In the genomic region with DNA sequence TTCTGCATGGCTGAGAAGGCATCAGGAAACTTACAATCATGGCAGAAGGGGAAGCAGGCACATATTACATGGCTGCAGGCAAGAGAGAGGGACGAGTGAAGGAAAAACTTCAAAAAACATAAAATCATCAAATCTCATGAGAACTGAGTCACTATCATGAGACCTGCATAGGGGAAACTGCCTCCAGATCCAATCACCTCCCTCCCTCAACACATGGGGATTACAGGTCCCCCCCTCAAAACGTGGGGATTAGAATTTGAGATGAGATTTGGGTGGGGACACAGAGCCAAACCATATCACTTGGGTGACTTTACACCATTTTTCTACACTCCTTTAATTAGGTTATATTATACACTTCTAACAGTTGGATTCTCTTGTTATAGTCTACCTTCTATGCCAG, we compare ENCODE assay signal across 35 cellular contexts.
"Had no signal": no experiment of that assay in that cellular context is flagged by ENCODE, and none has a peak within 500 bp of the region (broad histone marks: within the 10 kb centered on the region; RNA-seq: fewer than 3 reads in every experiment).

No MANE protein-coding gene starts in this region.

- H3K4me3 ChIP-seq: MG63 had no signal

- DNase-seq: Karpas-422, Kasumi-1, MG63, MM.1S, MV-4-11, NCI-H1048, NCI-H1092, NCI-H1092 treated with DMSO at 0.1 percent for 48 hours, NCI-H1105, NCI-H1105 treated with DMSO at 0.1 percent for 48 hours, NCI-H1417, NCI-H1417 treated with DMSO at 0.1 percent for 48 hours, NCI-H1436, NCI-H1436 treated with DMSO at 0.1 percent for 48 hours, NCI-H146, NCI-H1694, NCI-H1694 treated with DMSO at 0.1 percent for 48 hours, NCI-H187, NCI-H187 treated with DMSO at 0.1 percent for 48 hours, NCI-H1930, NCI-H2029, NCI-H2029 treated with DMSO at 0.1 percent for 48 hours, NCI-H2081, NCI-H2081 treated with DMSO at 0.1 percent for 48 hours, NCI-H2107, NCI-H2171, NCI-H2171 treated with DMSO at 0.1 percent for 48 hours, NCI-H2227 treated with DMSO at 0.1 percent for 48 hours, NCI-H226, NCI-H345, NCI-H446, NCI-H446 treated with DMSO at 0.1 percent for 48 hours, NCI-H510A, NCI-H510A treated with DMSO at 0.1 percent for 48 hours, NCI-H524 had no signal

- H3K36me3 ChIP-seq: MG63 had no signal

- H3K9me3 ChIP-seq: MG63 had no signal

- H3K27me3 ChIP-seq: MG63 had no signal
